In genomic region chr5:83471405-83472212, GRCh38 we compare ENCODE assay signal across 8 cellular contexts. TPM values are rescaled to one million over a fixed set of nuclear protein-coding genes. Genes with fewer than 3 reads are reported as not detected.
DNase-seq lines count a peak whose midpoint lies in the region; ATAC-seq and TF ChIP-seq lines count a peak whose summit lies in the region.

Gene VCAN, plus strand, starts transcription at chr5:83471744. Its CDS starts 11,775 bp downstream, at chr5:83483519.

- no peaks in the 10 kb centered on the region for H3K79me2 ChIP-seq in parathyroid adenoma

- H3K36me3 ChIP-seq in parathyroid adenoma (ENCODE audit: control insufficient read depth, insufficient read depth, low read length), result no peaks in the 10 kb centered on the region

- ATAC-seq in left ventricle myocardium superior, result peak; percentile 47
- no peak for ATAC-seq in HG03196 (IDR thresholded peaks at IDR 0.05; ENCODE audit: unreplicated experiment)
- ATAC-seq in HG03039 (IDR thresholded peaks at IDR 0.05; ENCODE audit: unreplicated experiment), result no peak

- TF ChIP-seq CTCF in parathyroid adenoma (IDR thresholded peaks at IDR 0.05), result no peak

- H2AFZ ChIP-seq in parathyroid adenoma, result peak within 1 kb of the TSS; percentile 11

- no peak within 1 kb of the TSS for H3K9ac ChIP-seq in parathyroid adenoma

- DNase-seq in DMS 273 treated with DMSO at 0.1 percent for 48 hours (lab: John Stamatoyannopoulos, UW) (peak; percentile 4), M059J (ENCODE audit: low read depth) (peak; percentile 81), amygdala (lab: John Stamatoyannopoulos, UW) (peak in 44 of 56 donors; percentile 3 to 72 (median 32)), left ventricle myocardium superior (peak; percentile 77), NCI-H146 treated with DMSO at 0.1 percent for 48 hours (lab: John Stamatoyannopoulos, UW; ENCODE audit: unreplicated experiment) (no peak)

- peaks cover 2% of the 10 kb centered on the region for H3K4me1 ChIP-seq in parathyroid adenoma

- H3K4me2 ChIP-seq in parathyroid adenoma (ENCODE audit: low read length), result no peak within 1 kb of the TSS

- intact Hi-C loops in left ventricle myocardium superior (cut with micrococcal nuclease), result no loop called here

- no peaks in the 10 kb centered on the region for H3K27me3 ChIP-seq in parathyroid adenoma (ENCODE audit: control insufficient read depth, insufficient read depth, low read length)

- H3K9me3 ChIP-seq in parathyroid adenoma (ENCODE audit: control insufficient read depth, low read length), result no peaks in the 10 kb centered on the region

- H3K4me3 ChIP-seq in parathyroid adenoma (ENCODE audit: low read depth, low read length), result no peak within 1 kb of the TSS

- H3K27ac ChIP-seq in parathyroid adenoma, result no peak within 1 kb of the TSS

RNA-seq across cellular contexts. Expression of gene VCAN, which starts in this region (rescaled TPM):
- 42.5 and 84.4 TPM in 2 replicates for total RNA-seq in M059J (2014; rRNA removed; shearing (Covaris generic))
- total RNA-seq in left ventricle myocardium superior, result 16.9 TPM
